Comparison of ENCODE assay signal across 23 cellular contexts in the genomic region with DNA sequence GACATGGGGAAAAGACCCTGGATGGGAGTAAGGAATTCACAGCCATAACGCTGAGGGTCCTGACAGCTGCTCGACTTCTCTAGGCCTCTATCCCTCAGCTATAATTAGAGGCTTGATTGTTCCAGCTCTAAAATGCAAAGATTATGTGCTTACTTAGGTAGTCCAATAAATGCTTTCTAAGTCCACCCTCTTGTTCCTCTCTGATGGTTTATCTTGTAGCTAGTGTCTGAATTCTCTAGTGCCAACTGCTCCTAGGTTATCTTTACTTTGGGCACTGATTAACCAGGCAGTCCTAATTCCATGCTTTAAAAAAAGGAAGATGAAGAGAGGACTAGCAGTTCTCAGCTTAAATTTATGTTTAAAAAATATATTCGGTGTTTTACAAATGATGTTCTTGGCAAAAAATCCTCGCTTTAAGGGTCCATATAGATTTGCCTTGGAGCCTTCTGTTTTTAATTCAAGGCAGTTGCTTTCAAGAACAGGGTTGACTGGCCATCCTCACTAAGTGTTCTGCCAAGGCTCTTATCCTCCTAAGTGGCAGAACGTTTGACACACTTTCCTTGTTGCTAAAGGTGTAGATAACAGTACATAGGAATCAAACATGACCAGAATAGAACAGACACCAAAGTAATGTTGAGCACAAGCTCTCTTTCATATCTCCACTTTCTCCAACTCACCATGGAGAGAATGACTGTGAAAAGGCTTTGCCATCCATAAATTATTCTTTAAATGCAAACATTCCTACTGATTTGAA.
DNase-seq lines count a peak whose midpoint lies in the region; ATAC-seq and TF ChIP-seq lines count a peak whose summit lies in the region.
"Had no signal": no experiment of that assay in that cellular context is flagged by ENCODE, and none has a peak within 500 bp of the region (broad histone marks: within the 10 kb centered on the region; RNA-seq: fewer than 3 reads in every experiment).

No MANE protein-coding gene starts in this region.

- ATAC-seq in left ventricle myocardium superior (peak; percentile 96), T-cell (replicated peaks in 1 of 4) (no peak)
- ATAC-seq: GM12878, HCT116 had no signal

- H3K4me1 ChIP-seq in cardiac muscle cell (ENCODE audit: low read depth) (peaks cover 16% of the 10 kb centered on the region), liver (ENCODE audit: control insufficient read depth in 4 of 4, insufficient read depth in 4 of 4, low read length in 3 of 4) (peaks cover 3 to 29% (median 19%) of the 10 kb centered on the region in 4 donors)
- H3K4me1 ChIP-seq: BLaER1, Peyer's patch, SJSA1 had no signal

- H3K27ac ChIP-seq in cardiac muscle cell (peak overlapping the region; percentile 57), liver (ENCODE audit: low read depth in 1 of 2, low read length in 2 of 2) (peak overlapping the region; percentile 9 to 59)
- H3K27ac ChIP-seq: BLaER1, KMS-11, Peyer's patch, SJSA1 had no signal

- H3K27ac Mint-ChIP-seq in T-cell: no peak overlapping the region
- no peak overlapping the region for H3K27ac Mint-ChIP-seq in mesothelial cell of epicardium
- H3K27ac Mint-ChIP-seq: CD4-positive, alpha-beta T cell had no signal

- H3K9me3 Mint-ChIP-seq in T-cell (peaks cover 0 to 10% (median 7%) of the 10 kb centered on the region in 3 donors), mesothelial cell of epicardium (peaks cover 16% of the 10 kb centered on the region)
- H3K9me3 Mint-ChIP-seq: CD4-positive, alpha-beta T cell had no signal

- H3K27me3 Mint-ChIP-seq in T-cell: no peaks in the 10 kb centered on the region
- H3K27me3 Mint-ChIP-seq in mesothelial cell of epicardium (ENCODE audit: low read depth): no peaks in the 10 kb centered on the region
- H3K27me3 Mint-ChIP-seq: CD4-positive, alpha-beta T cell had no signal

- H3K4me3 ChIP-seq in cardiac muscle cell: no peak overlapping the region
- peak overlapping the region in 1 of 3 donors; percentile 25 for H3K4me3 ChIP-seq in liver (ENCODE audit: low read depth in 1 of 3, low read length in 3 of 3)
- H3K4me3 ChIP-seq: BLaER1, GM12878, Peyer's patch, SJSA1 had no signal

- H3K9me3 ChIP-seq in cardiac muscle cell (ENCODE audit: low read depth) (no peaks in the 10 kb centered on the region), liver (ENCODE audit: control insufficient read depth in 4 of 4, low read length in 3 of 4) (no peaks in the 10 kb centered on the region)
- H3K9me3 ChIP-seq: BLaER1, SJSA1 had no signal

- H3K36me3 Mint-ChIP-seq in T-cell: no peaks in the 10 kb centered on the region
- H3K36me3 Mint-ChIP-seq in mesothelial cell of epicardium: peaks cover 1% of the 10 kb centered on the region

- DNase-seq in cardiac muscle cell (ENCODE audit: low read depth in 1 of 2, low spot score in 1 of 2) (peak in 1 of 2 donors; percentile 46), left ventricle myocardium superior (no peak), superior temporal gyrus (ENCODE audit: extremely low spot score) (peak; percentile 42), dermis blood vessel endothelial cell (no peak), T-cell (no peak), mesothelial cell of epicardium (ENCODE audit: low spot score in 2 of 2, unreplicated experiment in 2 of 2) (no peak)
- DNase-seq: CD4-positive, alpha-beta T cell; COR-L47; DMS79 treated with DMSO at 0.1 percent for 48 hours; IMR-90; NCI-H1105; NCI-H146; NCI-H2029; NCI-H2227 treated with DMSO at 0.1 percent for 48 hours; NCI-H510A; NCI-H748 treated with DMSO at 0.1 percent for 48 hours; Peyer's patch had no signal

- H3K36me3 ChIP-seq in cardiac muscle cell (no peaks in the 10 kb centered on the region), liver (ENCODE audit: control insufficient read depth in 4 of 4, insufficient read depth in 3 of 4, low read depth in 1 of 4, low read length in 3 of 4) (no peaks in the 10 kb centered on the region)
- H3K36me3 ChIP-seq: BLaER1, Peyer's patch, SJSA1 had no signal

- TF ChIP-seq RAD21 in liver (IDR thresholded peaks at IDR 0.05): peak; percentile 27 to 51

- H3K4me1 Mint-ChIP-seq in T-cell (no peaks in the 10 kb centered on the region), mesothelial cell of epicardium (no peaks in the 10 kb centered on the region)

- H3K27me3 ChIP-seq in cardiac muscle cell: no peaks in the 10 kb centered on the region
- H3K27me3 ChIP-seq in liver (ENCODE audit: control insufficient read depth in 4 of 4, insufficient read depth in 4 of 4, low read length in 3 of 4): no peaks in the 10 kb centered on the region
- H3K27me3 ChIP-seq: BLaER1, Peyer's patch, SJSA1 had no signal

- 30% methylated on average over 5 of the region's 5 CpGs for WGBS in liver

- CTCF ChIA-PET in T-cell (lab: Charles Lee): no interaction called here

- TF ChIP-seq CTCF in cardiac muscle cell (IDR thresholded peaks at IDR 0.05; ENCODE audit: low read depth, low read length) (no peak), liver (IDR thresholded peaks at IDR 0.05; ENCODE audit: low read depth, low read length, missing input control) (no peak), mesothelial cell of epicardium (IDR thresholded peaks at IDR 0.05; ENCODE audit: unreplicated experiment) (no peak)

- intact Hi-C loops in left ventricle myocardium superior (cut with micrococcal nuclease): no loop called here

- no peak overlapping the region for H3K9ac ChIP-seq in liver (ENCODE audit: low read depth in 1 of 2, low read length in 2 of 2)
- H3K9ac ChIP-seq: BLaER1, KMS-11 had no signal

- POLR2A ChIA-PET in T-cell (lab: Charles Lee): no interaction called here

- H3K4me3 Mint-ChIP-seq in T-cell (no peak overlapping the region), mesothelial cell of epicardium (no peak overlapping the region)
- H3K4me3 Mint-ChIP-seq: CD4-positive, alpha-beta T cell had no signal

TF ChIP-seq in liver, 16 proteins besides CTCF, POLR2A, EP300 and RAD21:
- TF ChIP-seq HNF4A (conservative IDR thresholded peaks at IDR 0.05) (peak; percentile 72 to 77), NR2F2 (IDR thresholded peaks at IDR 0.05) (no peak), RXRA (IDR thresholded peaks at IDR 0.05) (peak in 1 of 2 donors; percentile 63), HNF4G (IDR thresholded peaks at IDR 0.05) (no peak), FOXA2 (IDR thresholded peaks at IDR 0.05) (no peak), EGR1 (IDR thresholded peaks at IDR 0.05; ENCODE audit: low read depth in 2 of 2) (no peak), ZBTB33 (IDR thresholded peaks at IDR 0.05) (peak; percentile 40), JUND (IDR thresholded peaks at IDR 0.05) (peak in 1 of 2 donors; percentile 70), SP1 (IDR thresholded peaks at IDR 0.05) (peak; percentile 27), REST (IDR thresholded peaks at IDR 0.05) (peak; percentile 57), FOXA1 (IDR thresholded peaks at IDR 0.05) (no peak), TAF1 (conservative IDR thresholded peaks at IDR 0.05) (peak; percentile 39), GABPA (IDR thresholded peaks at IDR 0.05 in 1 of 2, conservative IDR thresholded peaks at IDR 0.05 in 1 of 2) (no peak), YY1 (IDR thresholded peaks at IDR 0.05) (peak; percentile 56)
- TF ChIP-seq, protein P1, sequence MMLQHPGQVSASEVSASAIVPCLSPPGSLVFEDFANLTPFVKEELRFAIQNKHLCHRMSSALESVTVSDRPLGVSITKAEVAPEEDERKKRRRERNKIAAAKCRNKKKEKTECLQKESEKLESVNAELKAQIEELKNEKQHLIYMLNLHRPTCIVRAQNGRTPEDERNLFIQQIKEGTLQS (IDR thresholded peaks at IDR 0.05): no peak
- TF ChIP-seq, protein P2, sequence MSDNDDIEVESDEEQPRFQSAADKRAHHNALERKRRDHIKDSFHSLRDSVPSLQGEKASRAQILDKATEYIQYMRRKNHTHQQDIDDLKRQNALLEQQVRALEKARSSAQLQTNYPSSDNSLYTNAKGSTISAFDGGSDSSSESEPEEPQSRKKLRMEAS (IDR thresholded peaks at IDR 0.05): peak; percentile 37
TF ChIP-seq in liver: peak in this region for 9.
